10 cellular contexts compared by ENCODE assay signal in the genomic region with DNA sequence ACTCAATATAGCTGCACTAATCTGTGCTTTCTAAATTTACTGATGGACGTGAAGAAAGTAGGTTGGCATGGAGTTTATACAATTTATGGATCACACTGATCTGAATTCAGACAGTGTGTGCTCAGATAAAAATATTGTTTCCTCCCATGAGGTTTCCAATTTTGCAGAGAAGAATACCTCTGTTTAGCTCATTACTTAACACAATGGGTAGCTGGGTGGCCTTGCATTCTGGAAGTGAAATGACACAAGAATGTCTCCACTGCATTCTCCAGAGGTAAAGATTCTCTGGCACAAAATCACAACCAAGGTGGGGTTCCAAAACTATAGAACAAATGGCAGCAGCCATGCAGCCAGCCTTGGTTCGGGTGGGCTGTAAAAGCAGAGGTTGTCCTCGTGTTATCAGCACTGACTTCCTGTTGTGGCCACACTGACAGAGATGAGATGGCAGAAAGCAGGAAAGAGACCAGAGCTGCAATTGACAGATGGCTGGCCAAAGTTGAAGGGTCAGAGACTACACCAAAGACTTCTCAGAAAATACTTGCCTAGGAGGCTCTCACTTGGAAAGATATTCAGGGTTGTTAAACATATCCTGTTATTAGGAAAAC. TPM values are rescaled to one million over a fixed set of nuclear protein-coding genes. Genes with fewer than 3 reads are reported as not detected.
DNase-seq lines count a peak whose midpoint lies in the region; ATAC-seq and TF ChIP-seq lines count a peak whose summit lies in the region.
"Had no signal": no experiment of that assay in that cellular context is flagged by ENCODE, and none has a peak within 500 bp of the region (broad histone marks: within the 10 kb centered on the region; RNA-seq: fewer than 3 reads in every experiment).

No MANE protein-coding gene starts in this region.

- H3K27me3 ChIP-seq in upper lobe of right lung = no peaks in the 10 kb centered on the region

- intact Hi-C loops in upper lobe of right lung (cut with DNase I) = no loop called here

- H3K36me3 Mint-ChIP-seq in activated naive CD8-positive, alpha-beta T cell treated with anti-CD3 and anti-CD28 coated beads, Interleukin-2, amount 10 ng/mL, durations not matched to agents 7 days and 5 days = no peaks in the 10 kb centered on the region
- H3K36me3 Mint-ChIP-seq in activated naive CD8-positive, alpha-beta T cell treated with anti-CD3 and anti-CD28 coated beads for 36 hours = no peaks in the 10 kb centered on the region
- H3K36me3 Mint-ChIP-seq in T-helper 2 cell treated with Interferon-gamma antibody and Interleukin-4, amounts not matched to agents 5 μg/mL and 100 μg/mL, for 36 hours (ENCODE audit: low read depth) = no peaks in the 10 kb centered on the region

- peak; percentile 31 for DNase-seq in activated naive CD8-positive, alpha-beta T cell treated with anti-CD3 and anti-CD28 coated beads, Interleukin-2, amount 10 ng/mL, durations not matched to agents 7 days and 5 days
- no peak for DNase-seq in activated naive CD8-positive, alpha-beta T cell treated with anti-CD3 and anti-CD28 coated beads for 36 hours
- no peak for DNase-seq in T-helper 2 cell treated with Interferon-gamma antibody and Interleukin-4, amounts not matched to agents 5 μg/mL and 100 μg/mL, for 36 hours (ENCODE audit: low spot score)
- no peak for DNase-seq in upper lobe of right lung
- DNase-seq in DMS53 treated with DMSO at 0.1 percent for 48 hours (lab: John Stamatoyannopoulos, UW; ENCODE audit: unreplicated experiment) = no peak
- DNase-seq in NCI-H1105 (lab: John Stamatoyannopoulos, UW) = no peak
- DNase-seq: HCEC 1CT had no signal

- peaks cover 9% of the 10 kb centered on the region for H3K4me1 Mint-ChIP-seq in activated naive CD8-positive, alpha-beta T cell treated with anti-CD3 and anti-CD28 coated beads, Interleukin-2, amount 10 ng/mL, durations not matched to agents 7 days and 5 days
- H3K4me1 Mint-ChIP-seq in activated naive CD8-positive, alpha-beta T cell treated with anti-CD3 and anti-CD28 coated beads for 36 hours = peaks cover 9% of the 10 kb centered on the region
- H3K4me1 Mint-ChIP-seq in T-helper 2 cell treated with Interferon-gamma antibody and Interleukin-4, amounts not matched to agents 5 μg/mL and 100 μg/mL, for 36 hours (ENCODE audit: low read depth) = peaks cover 11% of the 10 kb centered on the region

- TF ChIP-seq CTCF in upper lobe of right lung (IDR thresholded peaks at IDR 0.05) = no peak

- no peak for TF ChIP-seq POLR2A in GM18505 (IDR thresholded peaks at IDR 0.05; ENCODE audit: borderline replicate concordance, extremely low read depth, insufficient read depth, insufficient read length)

- POLR2A ChIA-PET in activated naive CD8-positive, alpha-beta T cell treated with anti-CD3 and anti-CD28 coated beads, Interleukin-2, amount 10 ng/mL, durations not matched to agents 7 days and 5 days (lab: Charles Lee) = no interaction called here

- H3K4me3 ChIP-seq in upper lobe of right lung = no peak overlapping the region

- H3K27ac Mint-ChIP-seq in activated naive CD8-positive, alpha-beta T cell treated with anti-CD3 and anti-CD28 coated beads, Interleukin-2, amount 10 ng/mL, durations not matched to agents 7 days and 5 days = no peak overlapping the region
- no peak overlapping the region for H3K27ac Mint-ChIP-seq in activated naive CD8-positive, alpha-beta T cell treated with anti-CD3 and anti-CD28 coated beads for 36 hours
- H3K27ac Mint-ChIP-seq in T-helper 2 cell treated with Interferon-gamma antibody and Interleukin-4, amounts not matched to agents 5 μg/mL and 100 μg/mL, for 36 hours = no peak overlapping the region

- no peaks in the 10 kb centered on the region for H3K36me3 ChIP-seq in upper lobe of right lung

- no peaks in the 10 kb centered on the region for H3K9me3 ChIP-seq in upper lobe of right lung

- H3K27ac ChIP-seq in upper lobe of right lung = no peak overlapping the region
- H3K27ac ChIP-seq: epithelial cell of prostate had no signal

- H3K4me1 ChIP-seq in upper lobe of right lung = peaks cover 20% of the 10 kb centered on the region

- peak; percentile 81 for ATAC-seq in activated naive CD8-positive, alpha-beta T cell treated with anti-CD3 and anti-CD28 coated beads, Interleukin-2, amount 10 ng/mL, durations not matched to agents 7 days and 5 days (ENCODE audit: low read depth)
- peak; percentile 62 for ATAC-seq in HG03025 (IDR thresholded peaks at IDR 0.05; ENCODE audit: low FRiP score, unreplicated experiment)
- ATAC-seq in upper lobe of right lung = peak; percentile 40
- ATAC-seq in GM18505 (IDR thresholded peaks at IDR 0.05; ENCODE audit: unreplicated experiment) = no peak

- peaks cover 1% of the 10 kb centered on the region for H3K9me3 Mint-ChIP-seq in activated naive CD8-positive, alpha-beta T cell treated with anti-CD3 and anti-CD28 coated beads, Interleukin-2, amount 10 ng/mL, durations not matched to agents 7 days and 5 days
- no peaks in the 10 kb centered on the region for H3K9me3 Mint-ChIP-seq in activated naive CD8-positive, alpha-beta T cell treated with anti-CD3 and anti-CD28 coated beads for 36 hours
- no peaks in the 10 kb centered on the region for H3K9me3 Mint-ChIP-seq in T-helper 2 cell treated with Interferon-gamma antibody and Interleukin-4, amounts not matched to agents 5 μg/mL and 100 μg/mL, for 36 hours

- H3K27me3 Mint-ChIP-seq in activated naive CD8-positive, alpha-beta T cell treated with anti-CD3 and anti-CD28 coated beads, Interleukin-2, amount 10 ng/mL, durations not matched to agents 7 days and 5 days = peaks cover 10% of the 10 kb centered on the region
- no peaks in the 10 kb centered on the region for H3K27me3 Mint-ChIP-seq in activated naive CD8-positive, alpha-beta T cell treated with anti-CD3 and anti-CD28 coated beads for 36 hours
- peaks cover 8% of the 10 kb centered on the region for H3K27me3 Mint-ChIP-seq in T-helper 2 cell treated with Interferon-gamma antibody and Interleukin-4, amounts not matched to agents 5 μg/mL and 100 μg/mL, for 36 hours (ENCODE audit: low read depth)

- H3K4me3 Mint-ChIP-seq in activated naive CD8-positive, alpha-beta T cell treated with anti-CD3 and anti-CD28 coated beads, Interleukin-2, amount 10 ng/mL, durations not matched to agents 7 days and 5 days = peak overlapping the region; percentile 31
- no peak overlapping the region for H3K4me3 Mint-ChIP-seq in activated naive CD8-positive, alpha-beta T cell treated with anti-CD3 and anti-CD28 coated beads for 36 hours
- H3K4me3 Mint-ChIP-seq in T-helper 2 cell treated with Interferon-gamma antibody and Interleukin-4, amounts not matched to agents 5 μg/mL and 100 μg/mL, for 36 hours = peak overlapping the region; percentile 18

RNA-seq across cellular contexts. Expression of a gene that starts 50.2 kb away (rescaled TPM):
- 10 to 100 TPM; 56.9 to 59.5 TPM for total RNA-seq in activated naive CD8-positive, alpha-beta T cell treated with anti-CD3 and anti-CD28 coated beads, Interleukin-2, amount 10 ng/mL, durations not matched to agents 7 days and 5 days
- 100 to 1,000 TPM; 115 to 125 TPM for total RNA-seq in activated naive CD8-positive, alpha-beta T cell treated with anti-CD3 and anti-CD28 coated beads for 36 hours
- 62.2 TPM for total RNA-seq in upper lobe of right lung
